Comparison of ENCODE assay signal across 11 cellular contexts in genomic region chr13:94858856-94859811, GRCh38.
DNase-seq lines count a peak whose midpoint lies in the region; ATAC-seq and TF ChIP-seq lines count a peak whose summit lies in the region.
"Had no signal": no experiment of that assay in that cellular context is flagged by ENCODE, and none has a peak within 500 bp of the region (broad histone marks: within the 10 kb centered on the region; RNA-seq: fewer than 3 reads in every experiment).

No MANE protein-coding gene starts in this region.

- peak in 1 of 2 experiments; percentile 52 for DNase-seq in HL-60 (ENCODE audit: low read depth in 1 of 2, low spot score in 1 of 2)
- DNase-seq in dorsolateral prefrontal cortex = peak; percentile 7 to 77 (median 58)
- peak; percentile 56 for DNase-seq in left lobe of liver (ENCODE audit: low spot score)
- peak; percentile 28 for DNase-seq in smooth muscle cell of the brain vasculature (ENCODE audit: low read depth, low spot score)
- DNase-seq in SW480 (ENCODE audit: low spot score) = no peak
- no peak for DNase-seq in COR-L47 (lab: John Stamatoyannopoulos, UW)
- DNase-seq in activated naive CD8-positive, alpha-beta T cell treated with anti-CD3 and anti-CD28 coated beads for 36 hours = no peak
- no peak for DNase-seq in immature natural killer cell
- DNase-seq: WERI-Rb-1 had no signal

- H3K27me3 ChIP-seq in HL-60 (ENCODE audit: insufficient read depth, poor library complexity, severe bottlenecking) = peaks cover 6% of the 10 kb centered on the region
- peaks cover 0 to 17% (median 0%) of the 10 kb centered on the region in 45 donors for H3K27me3 ChIP-seq in dorsolateral prefrontal cortex

- H3K27me3 Mint-ChIP-seq in activated naive CD8-positive, alpha-beta T cell treated with anti-CD3 and anti-CD28 coated beads for 36 hours = peaks cover 3% of the 10 kb centered on the region
- peaks cover 1 to 5% (median 4%) of the 10 kb centered on the region in 3 donors for H3K27me3 Mint-ChIP-seq in immature natural killer cell (ENCODE audit: low read depth in 3 of 3)

- H3K27ac ChIP-seq in HL-60 (replicated peaks) = peak overlapping the region; percentile 28
- peak overlapping the region in 42 of 59 donors; percentile 3 to 77 (median 46) for H3K27ac ChIP-seq in dorsolateral prefrontal cortex
- H3K27ac ChIP-seq: PC-9, WERI-Rb-1 had no signal

- H3K36me3 Mint-ChIP-seq in activated naive CD8-positive, alpha-beta T cell treated with anti-CD3 and anti-CD28 coated beads for 36 hours = no peaks in the 10 kb centered on the region
- no peaks in the 10 kb centered on the region for H3K36me3 Mint-ChIP-seq in immature natural killer cell

- no peak overlapping the region for H3K27ac Mint-ChIP-seq in activated naive CD8-positive, alpha-beta T cell treated with anti-CD3 and anti-CD28 coated beads for 36 hours
- no peak overlapping the region for H3K27ac Mint-ChIP-seq in immature natural killer cell
- H3K27ac Mint-ChIP-seq: nephron had no signal

- intact Hi-C loops in dorsolateral prefrontal cortex (cut with DNase I) = no loop called here

- no peak for TF ChIP-seq CTCF in HL-60 (IDR thresholded peaks at IDR 0.05; ENCODE audit: insufficient read depth, low read length)
- TF ChIP-seq CTCF in dorsolateral prefrontal cortex (IDR thresholded peaks at IDR 0.05 in 54 of 56, conservative IDR thresholded peaks at IDR 0.05 in 2 of 56; ENCODE audit: low read depth in 1 of 56, partially characterized antibody in 56 of 56) = no peak

- ATAC-seq in left lobe of liver = peak; percentile 80

- no peak overlapping the region for H3K4me3 Mint-ChIP-seq in activated naive CD8-positive, alpha-beta T cell treated with anti-CD3 and anti-CD28 coated beads for 36 hours
- H3K4me3 Mint-ChIP-seq in immature natural killer cell = peak overlapping the region in 2 of 5 donors; percentile 33 to 51
- H3K4me3 Mint-ChIP-seq: nephron had no signal

- no peaks in the 10 kb centered on the region for H3K9me3 Mint-ChIP-seq in activated naive CD8-positive, alpha-beta T cell treated with anti-CD3 and anti-CD28 coated beads for 36 hours
- H3K9me3 Mint-ChIP-seq in immature natural killer cell = no peaks in the 10 kb centered on the region
- H3K9me3 Mint-ChIP-seq: nephron had no signal

- peaks cover 10% of the 10 kb centered on the region for H3K4me1 Mint-ChIP-seq in activated naive CD8-positive, alpha-beta T cell treated with anti-CD3 and anti-CD28 coated beads for 36 hours
- H3K4me1 Mint-ChIP-seq in immature natural killer cell = peaks cover 13 to 26% of the 10 kb centered on the region in 2 donors
- H3K4me1 Mint-ChIP-seq: nephron had no signal

- no peak overlapping the region for H3K4me3 ChIP-seq in HL-60 (replicated peaks; ENCODE audit: insufficient read depth, low read length)
- H3K4me3 ChIP-seq in dorsolateral prefrontal cortex = peak overlapping the region in 3 of 59 donors; percentile 1 to 4 (median 3)
- H3K4me3 ChIP-seq: PC-9 had no signal

Comparison
In these comparisons a context has a peak if more than half of its experiments do, and no peak if none do; other contexts are left out.
1. DNase-seq: peak in dorsolateral prefrontal cortex (10 of 10), left lobe of liver (single experiment) and smooth muscle cell of the brain vasculature (single experiment); none in SW480 (single experiment), COR-L47 (single experiment), activated naive CD8-positive, alpha-beta T cell treated with anti-CD3 and anti-CD28 coated beads for 36 hours (single experiment) and immature natural killer cell (0 of 3).